Comparison of ENCODE assay signal across 13 cellular contexts in genomic region chr19:1175020-1175419, GRCh38. TPM values are rescaled to one million over a fixed set of nuclear protein-coding genes. Genes with fewer than 3 reads are reported as not detected.
DNase-seq lines count a peak whose midpoint lies in the region; ATAC-seq, FAIRE-seq and TF ChIP-seq lines count a peak whose summit lies in the region.
"Had no signal": no experiment of that assay in that cellular context is flagged by ENCODE, and none has a peak within 500 bp of the region (broad histone marks: within the 10 kb centered on the region; RNA-seq: fewer than 3 reads in every experiment).

No MANE protein-coding gene starts in this region.

- peaks cover 55% of the 10 kb centered on the region for H3K4me1 ChIP-seq in SJSA1 (replicated peaks)
- peaks cover 5% of the 10 kb centered on the region for H3K4me1 ChIP-seq in endodermal cell (ENCODE audit: control insufficient read depth, insufficient read depth, low read length)
- peaks cover 7% of the 10 kb centered on the region for H3K4me1 ChIP-seq in mucosa of descending colon (ENCODE audit: low read depth)
- no peaks in the 10 kb centered on the region for H3K4me1 ChIP-seq in H9 (ENCODE audit: insufficient read depth, low read length)

- no peak overlapping the region for H2BK120ac ChIP-seq in H9 (ENCODE audit: low read depth, low read length, poor library complexity, severe bottlenecking)

- no peak for TF ChIP-seq POLR2A in H54 (IDR thresholded peaks at IDR 0.05; ENCODE audit: low read depth, low read length)

- H3K36me3 ChIP-seq in SJSA1 (peaks cover 19% of the 10 kb centered on the region), endodermal cell (ENCODE audit: control insufficient read depth, insufficient read depth, low read length) (no peaks in the 10 kb centered on the region), mucosa of descending colon (ENCODE audit: low read depth) (no peaks in the 10 kb centered on the region)
- H3K36me3 ChIP-seq: lower lobe of right lung, thoracic aorta had no signal

- peaks cover 12% of the 10 kb centered on the region for H3K36me3 Mint-ChIP-seq in activated T-cell treated with anti-CD3 and anti-CD28 coated beads, Interleukin-2, amount 50 U/mL, for 24 hours (ENCODE audit: low read depth)
- peaks cover 5% of the 10 kb centered on the region for H3K36me3 Mint-ChIP-seq in endodermal cell (ENCODE audit: low read depth)
- peaks cover 15% of the 10 kb centered on the region for H3K36me3 Mint-ChIP-seq in stimulated activated memory B cell treated with anti-CD40 and anti-IgM and Interleukin-4, amounts not matched to agents 10 μg/mL and 1 μg/mL and 100 μg/mL, for 72 hours
- H3K36me3 Mint-ChIP-seq in H9 (ENCODE audit: insufficient read depth in 1 of 3, low read depth in 3 of 3): peaks cover 0 to 8% (median 4%) of the 10 kb centered on the region in 3 experiments; a peak in 6 of 7 replicates

- no peak overlapping the region for H4K5ac ChIP-seq in H9 (ENCODE audit: insufficient read length, low read depth, low read length)

- H3K9me3 Mint-ChIP-seq in activated T-cell treated with anti-CD3 and anti-CD28 coated beads, Interleukin-2, amount 50 U/mL, for 24 hours: no peaks in the 10 kb centered on the region
- H3K9me3 Mint-ChIP-seq in endodermal cell (no peaks in the 10 kb centered on the region), H9 (no peaks in the 10 kb centered on the region)
- H3K9me3 Mint-ChIP-seq in stimulated activated memory B cell treated with anti-CD40 and anti-IgM and Interleukin-4, amounts not matched to agents 10 μg/mL and 1 μg/mL and 100 μg/mL, for 72 hours: no peaks in the 10 kb centered on the region

- no peak overlapping the region for H2AFZ ChIP-seq in H9 (ENCODE audit: low read length)

- no peaks in the 10 kb centered on the region for H3K79me1 ChIP-seq in H9 (ENCODE audit: insufficient read depth, low read depth, low read length, poor library complexity, severe bottlenecking)

- peak overlapping the region; percentile 56; the same call in 1 of the 2 replicates for H3K27ac ChIP-seq in SJSA1
- H3K27ac ChIP-seq in endodermal cell (ENCODE audit: low read depth, low read length): no peak overlapping the region
- no peak overlapping the region for H3K27ac ChIP-seq in H9 (ENCODE audit: insufficient read length, low read depth, low read length)

- peaks cover 10% of the 10 kb centered on the region; the same call in 1 of the 2 replicates for H3K79me2 ChIP-seq in H9 (ENCODE audit: insufficient read depth, low read length)

- no peak overlapping the region for H3K23ac ChIP-seq in H9 (ENCODE audit: insufficient read length, low read depth, low read length)

- H3K27me3 ChIP-seq in SJSA1 (replicated peaks) (no peaks in the 10 kb centered on the region), endodermal cell (ENCODE audit: control insufficient read depth, insufficient read depth, low read length, poor library complexity, severe bottlenecking) (no peaks in the 10 kb centered on the region), H9 (ENCODE audit: insufficient read depth, low read length) (no peaks in the 10 kb centered on the region)

- no peak for ATAC-seq in stimulated activated memory B cell treated with anti-CD40 and anti-IgM and Interleukin-4, amounts not matched to agents 10 μg/mL and 1 μg/mL and 100 μg/mL, for 72 hours
- ATAC-seq in mucosa of descending colon: no peak
- ATAC-seq: lower lobe of right lung had no signal

- intact Hi-C loops in mucosa of descending colon (cut with DNase I, micrococcal nuclease): loop anchor here in 1 of 2 donors (10.0 kb wide), 1 partner anchor 50 kb away; no protein-coding TSS in a partner anchor

- WGBS in endodermal cell (ENCODE audit: insufficient coverage in 1 of 2, insufficient read length in 1 of 2), 2 experiments: 92 to 93% methylated on average over 2 to 6 of the region's 6 CpGs
- WGBS in H9 (ENCODE audit: extremely low coverage, insufficient read length, low lambda C conversion rate): no CpG with 5 or more reads among the region's 6 CpGs

- H3K4me1 Mint-ChIP-seq in activated T-cell treated with anti-CD3 and anti-CD28 coated beads, Interleukin-2, amount 50 U/mL, for 24 hours (ENCODE audit: low read depth): peaks cover 33% of the 10 kb centered on the region
- H3K4me1 Mint-ChIP-seq in endodermal cell (peaks cover 18% of the 10 kb centered on the region), H9 (peaks cover 17 to 23% of the 10 kb centered on the region in 2 experiments)
- H3K4me1 Mint-ChIP-seq in stimulated activated memory B cell treated with anti-CD40 and anti-IgM and Interleukin-4, amounts not matched to agents 10 μg/mL and 1 μg/mL and 100 μg/mL, for 72 hours: peaks cover 59% of the 10 kb centered on the region

- TF ChIP-seq CTCF in endodermal cell (conservative IDR thresholded peaks at IDR 0.05) (no peak), mucosa of descending colon (IDR thresholded peaks at IDR 0.05) (no peak), H9 (conservative IDR thresholded peaks at IDR 0.05) (no peak)

- no peak overlapping the region for H2BK12ac ChIP-seq in H9 (ENCODE audit: insufficient read length, low read depth, low read length)

- DNase-seq in activated T-cell treated with anti-CD3 and anti-CD28 coated beads, Interleukin-2, amount 50 U/mL, for 24 hours: no peak
- DNase-seq in activated T-cell treated with anti-CD3 and anti-CD28 coated beads for 4 hours (no peak), SJSA1 (ENCODE audit: low read depth in 1 of 2, low spot score in 2 of 2) (no peak), endodermal cell (no peak), mucosa of descending colon (no peak), H54 (ENCODE audit: insufficient read length, low spot score) (no peak), H9 (no peak)
- DNase-seq: lower lobe of right lung, NCI-H146, NCI-H748 treated with DMSO at 0.1 percent for 48 hours, SW 1271 had no signal

- no peak overlapping the region for H3K4ac ChIP-seq in H9 (ENCODE audit: low read depth, low read length)

- H3K9ac ChIP-seq in endodermal cell (ENCODE audit: extremely low read depth, low read length, poor library complexity, severe bottlenecking) (no peak overlapping the region), H9 (ENCODE audit: extremely low read depth, insufficient read length, low read length) (no peak overlapping the region)

- peaks cover 8% of the 10 kb centered on the region for H3K23me2 ChIP-seq in H9 (ENCODE audit: insufficient read length, low read depth, low read length, poor library complexity, severe bottlenecking)

- H3T11ph ChIP-seq in H9 (ENCODE audit: low read length): no peak overlapping the region

- no peak overlapping the region for H2AK5ac ChIP-seq in H9 (ENCODE audit: insufficient read length, low read length)

- no peak overlapping the region for H2BK20ac ChIP-seq in H9 (ENCODE audit: low read depth, low read length, poor library complexity, severe bottlenecking)

- no peak overlapping the region for H2BK15ac ChIP-seq in H9 (ENCODE audit: low read depth, low read length)

- H3K27me3 Mint-ChIP-seq in activated T-cell treated with anti-CD3 and anti-CD28 coated beads, Interleukin-2, amount 50 U/mL, for 24 hours: no peaks in the 10 kb centered on the region
- H3K27me3 Mint-ChIP-seq in endodermal cell (ENCODE audit: insufficient read depth) (no peaks in the 10 kb centered on the region), H9 (ENCODE audit: low read depth) (no peaks in the 10 kb centered on the region)
- no peaks in the 10 kb centered on the region for H3K27me3 Mint-ChIP-seq in stimulated activated memory B cell treated with anti-CD40 and anti-IgM and Interleukin-4, amounts not matched to agents 10 μg/mL and 1 μg/mL and 100 μg/mL, for 72 hours

- peak overlapping the region; percentile 4 for H3K27ac Mint-ChIP-seq in activated T-cell treated with anti-CD3 and anti-CD28 coated beads, Interleukin-2, amount 50 U/mL, for 24 hours
- H3K27ac Mint-ChIP-seq in endodermal cell (peak overlapping the region; percentile 48), H9 (peak overlapping the region in 1 of 3 experiments; percentile 61; a peak in 2 of 7 replicates)
- H3K27ac Mint-ChIP-seq in stimulated activated memory B cell treated with anti-CD40 and anti-IgM and Interleukin-4, amounts not matched to agents 10 μg/mL and 1 μg/mL and 100 μg/mL, for 72 hours: peak overlapping the region; percentile 99

- no peak overlapping the region for H4K8ac ChIP-seq in H9 (replicated peaks; ENCODE audit: insufficient read length, low read depth, low read length)

- H3K18ac ChIP-seq in H9 (ENCODE audit: insufficient read length, low read depth, low read length): no peak overlapping the region

- H2BK5ac ChIP-seq in H9 (ENCODE audit: insufficient read length, low read length): no peak overlapping the region

- H3K9me3 ChIP-seq in SJSA1 (replicated peaks) (0 out of 2 replicates have a peak, but pooled peaks cover 6% of the 10 kb centered on the region), endodermal cell (ENCODE audit: control insufficient read depth, low read length) (no peaks in the 10 kb centered on the region), mucosa of descending colon (no peaks in the 10 kb centered on the region), H9 (ENCODE audit: control insufficient read depth, low read depth, low read length) (no peaks in the 10 kb centered on the region)
- H3K9me3 ChIP-seq: lower lobe of right lung, thoracic aorta had no signal

- H4K20me1 ChIP-seq in H9 (ENCODE audit: control insufficient read depth, insufficient read depth, insufficient read length): peaks cover 3% of the 10 kb centered on the region

- peak overlapping the region; percentile 59 for H3K4me3 Mint-ChIP-seq in activated T-cell treated with anti-CD3 and anti-CD28 coated beads, Interleukin-2, amount 50 U/mL, for 24 hours
- H3K4me3 Mint-ChIP-seq in endodermal cell (peak overlapping the region; percentile 93), H9 (peak overlapping the region in 1 of 2 experiments; percentile 79; a peak in 3 of 5 replicates)
- peak overlapping the region; percentile 33 for H3K4me3 Mint-ChIP-seq in stimulated activated memory B cell treated with anti-CD40 and anti-IgM and Interleukin-4, amounts not matched to agents 10 μg/mL and 1 μg/mL and 100 μg/mL, for 72 hours

- H3K4me2 ChIP-seq in H9 (ENCODE audit: insufficient read depth, insufficient read length, low read length): no peak overlapping the region

- H4K91ac ChIP-seq in H9 (ENCODE audit: insufficient read length, low read depth, low read length): no peak overlapping the region

- no peak overlapping the region for H3K14ac ChIP-seq in H9 (ENCODE audit: insufficient read depth, low read length)

- H3K56ac ChIP-seq in H9 (ENCODE audit: insufficient read length, low read depth, low read length): no peak overlapping the region

- no peak for FAIRE-seq in H54 (lab: Jason Lieb, UNC)

- H3K4me3 ChIP-seq in SJSA1: no peak overlapping the region
- no peak overlapping the region for H3K4me3 ChIP-seq in endodermal cell (ENCODE audit: low read length)
- no peak overlapping the region for H3K4me3 ChIP-seq in mucosa of descending colon

RNA-seq across cellular contexts. Expression of gene SBNO2, which starts 1.0 kb away (rescaled TPM):
- total RNA-seq in SJSA1 (2014; rRNA removed; shearing (Covaris generic)): 24.8 and 26.2 TPM in 2 replicates
- total RNA-seq in endodermal cell: 10 to 100 TPM; 43.3 to 50.4 TPM
- polyA plus RNA-seq in endodermal cell (2013, experiment 1 of 2): 17.7 TPM
- 17.6 TPM for polyA plus RNA-seq in endodermal cell (2013, experiment 2 of 2)
- 10 to 100 TPM; 58.0 to 86.6 (median 74.6) TPM for total RNA-seq in mucosa of descending colon
- 41.3 and 46.3 TPM in 2 replicates for total RNA-seq in H9 (2021)

RNA-seq across cellular contexts. Expression of gene STK11, which starts 30.6 kb away (rescaled TPM):
- total RNA-seq in SJSA1 (2014; rRNA removed; shearing (Covaris generic)): 61.6 and 70.1 TPM in 2 replicates
- total RNA-seq in endodermal cell (10 to 100 TPM; 78.8 to 81.4 TPM), mucosa of descending colon (10 to 100 TPM; 69.6 to 86.6 (median 76.3) TPM), H9 (2021) (74.3 and 75.5 TPM in 2 replicates)
- 44.7 TPM for polyA plus RNA-seq in endodermal cell (2013, experiment 1 of 2)
- polyA plus RNA-seq in endodermal cell (2013, experiment 2 of 2): 46.8 TPM
